In the genomic region with DNA sequence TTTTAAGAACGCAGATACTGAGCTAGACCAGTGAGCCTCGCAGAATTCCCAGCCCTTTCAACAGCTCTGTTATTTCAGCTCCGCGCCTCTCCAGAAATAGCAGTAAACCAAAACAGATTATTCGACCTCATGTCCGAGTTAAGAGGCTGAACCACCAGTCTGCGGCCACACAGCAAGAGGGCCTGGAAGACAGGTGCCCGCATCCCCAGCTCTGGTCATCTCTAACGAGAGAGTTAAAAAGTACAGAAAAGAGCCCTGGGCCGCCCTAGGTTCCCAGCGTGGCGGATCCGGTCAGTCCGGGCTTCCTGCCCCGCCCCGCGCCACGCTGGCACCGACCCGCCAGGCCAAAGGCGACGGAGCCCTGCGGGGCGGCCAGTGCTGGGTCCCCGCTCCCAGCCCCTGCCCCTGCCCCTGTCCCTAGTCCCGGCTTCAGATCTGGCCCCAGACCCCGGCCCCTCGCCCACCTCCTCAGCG, we compare ENCODE assay signal across 8 cellular contexts. TPM values are rescaled to one million over a fixed set of nuclear protein-coding genes. Genes with fewer than 3 reads are reported as not detected.
A peak's percentile ranks its signal among the peaks of the same experiment; 100 is the strongest.
DNase-seq lines count a peak whose midpoint lies in the region; ATAC-seq, FAIRE-seq and TF ChIP-seq lines count a peak whose summit lies in the region.

No MANE protein-coding gene starts in this region.

- H3K79me2 ChIP-seq in PC-9 (ENCODE audit: low read depth): peaks cover 77% of the 10 kb centered on the region

- H3K27me3 Mint-ChIP-seq in activated T-cell treated with anti-CD3 and anti-CD28 coated beads, Interleukin-2, amount 50 U/mL, for 24 hours: no peaks in the 10 kb centered on the region

- no peak overlapping the region for H2AFZ ChIP-seq in PC-9

- CTCF ChIA-PET in PC-9 (lab: Charles Lee): no interaction called here

- H3K27ac ChIP-seq in PC-9: peak overlapping the region; percentile 99

- in situ Hi-C loops in GM13977 (cut with MboI; ENCODE audit: low pct_unique_long_range_greater_than_20kb, low sequenced_read_pairs, unreplicated experiment): no loop called here

- ATAC-seq in HG02885 (IDR thresholded peaks at IDR 0.05; ENCODE audit: poor library complexity, unreplicated experiment): peak; percentile 39

- H3K36me3 Mint-ChIP-seq in activated T-cell treated with anti-CD3 and anti-CD28 coated beads, Interleukin-2, amount 50 U/mL, for 24 hours (ENCODE audit: low read depth): peaks cover 78% of the 10 kb centered on the region

- no peak for TF ChIP-seq CTCF in PC-9 (conservative IDR thresholded peaks at IDR 0.05)
- no peak for TF ChIP-seq CTCF in bronchial epithelial cell (IDR thresholded peaks at IDR 0.05; ENCODE audit: insufficient read depth, low read length, severe bottlenecking)
- TF ChIP-seq CTCF in GM13977 (IDR thresholded peaks at IDR 0.05; ENCODE audit: extremely low read depth, insufficient read depth, missing control alignments): no peak

- peaks cover 56% of the 10 kb centered on the region for H3K4me1 Mint-ChIP-seq in activated T-cell treated with anti-CD3 and anti-CD28 coated beads, Interleukin-2, amount 50 U/mL, for 24 hours (ENCODE audit: low read depth)

- H3F3A ChIP-seq in PC-9 (ENCODE audit: insufficient read depth, low read depth): peaks cover 54% of the 10 kb centered on the region

- peak overlapping the region; percentile 99 for H3K9ac ChIP-seq in skeletal muscle satellite cell (ENCODE audit: low read depth, low read length)

- FAIRE-seq in bronchial epithelial cell (lab: Jason Lieb, UNC): no peak

- H3K36me3 ChIP-seq in PC-9 (ENCODE audit: low read depth) (peaks cover 48% of the 10 kb centered on the region), bronchial epithelial cell (ENCODE audit: control insufficient read depth, insufficient read depth, low read length) (peaks cover 28% of the 10 kb centered on the region), skeletal muscle satellite cell (ENCODE audit: insufficient read depth, low read length) (peaks cover 40% of the 10 kb centered on the region)

- H3K9me3 ChIP-seq in PC-9 (ENCODE audit: insufficient read depth, low read depth) (no peaks in the 10 kb centered on the region), skeletal muscle satellite cell (replicated peaks; ENCODE audit: low read length) (no peaks in the 10 kb centered on the region)

- POLR2A ChIA-PET in PC-9 (lab: Charles Lee; ENCODE audit: unreplicated experiment): interaction anchor here (0.5 to 1.4 kb wide), 7 partner anchors 19 to 805 kb away, joined by 3 to 20 read pairs (median 4); a partner anchor contains a TSS

- H3K4me3 ChIP-seq in PC-9 (peak overlapping the region; percentile 99), bronchial epithelial cell (ENCODE audit: low read depth, low read length) (peak overlapping the region; percentile 84), skeletal muscle satellite cell (ENCODE audit: low read length) (peak overlapping the region; percentile 84)

- DNase-seq in activated T-cell treated with anti-CD3 and anti-CD28 coated beads, Interleukin-2, amount 50 U/mL, for 24 hours: no peak
- no peak for DNase-seq in activated T-cell treated with anti-CD3 and anti-CD28 coated beads, Interleukin-2, amount 50 U/mL, for 1 hour
- DNase-seq in PC-9 (peak in 1 of 2 experiments; percentile 45), bronchial epithelial cell (ENCODE audit: low read depth) (no peak), iPS-NIHi7 (ENCODE audit: extremely low spot score) (peak; percentile 72), GM13977 (ENCODE audit: low spot score) (no peak)

- BruUV-seq in PC-9 (replicated peaks; lab: Mats Ljungman, UMichigan): no TSS peak

- H4K20me1 ChIP-seq in PC-9 (ENCODE audit: insufficient read depth): peaks cover 36% of the 10 kb centered on the region

- intact Hi-C loops in PC-9 (cut with micrococcal nuclease; ENCODE audit: unreplicated experiment): loop anchor here (2.0 kb wide), 1 partner anchor 19 kb away; no protein-coding TSS in a partner anchor

- H3K4me1 ChIP-seq in PC-9 (replicated peaks; ENCODE audit: insufficient read depth) (peaks cover 39% of the 10 kb centered on the region), skeletal muscle satellite cell (ENCODE audit: control insufficient read depth, insufficient read depth, low read length) (peaks cover 16% of the 10 kb centered on the region)

- H3K27ac Mint-ChIP-seq in activated T-cell treated with anti-CD3 and anti-CD28 coated beads, Interleukin-2, amount 50 U/mL, for 24 hours: peak overlapping the region; percentile 98

- H3K4me2 ChIP-seq in PC-9 (peak overlapping the region; percentile 95), skeletal muscle satellite cell (ENCODE audit: low read length) (peak overlapping the region; percentile 95)

- no peaks in the 10 kb centered on the region for H3K27me3 ChIP-seq in PC-9 (ENCODE audit: insufficient read depth, low read depth)
- no peaks in the 10 kb centered on the region for H3K27me3 ChIP-seq in bronchial epithelial cell (ENCODE audit: control insufficient read depth, insufficient read depth, low read length)
- H3K27me3 ChIP-seq in skeletal muscle satellite cell (ENCODE audit: control insufficient read depth, insufficient read depth, low read length): no peaks in the 10 kb centered on the region

- H3K9me2 ChIP-seq in PC-9 (ENCODE audit: insufficient read depth): no peaks in the 10 kb centered on the region

- H3K4me3 Mint-ChIP-seq in activated T-cell treated with anti-CD3 and anti-CD28 coated beads, Interleukin-2, amount 50 U/mL, for 24 hours: peak overlapping the region; percentile 86

- no peaks in the 10 kb centered on the region for H3K9me3 Mint-ChIP-seq in activated T-cell treated with anti-CD3 and anti-CD28 coated beads, Interleukin-2, amount 50 U/mL, for 24 hours

RNA-seq across cellular contexts. Expression of a gene that starts 0.5 kb away (rescaled TPM):
- total RNA-seq in PC-9 (2021) (35.2 and 47.7 TPM in 2 replicates), bronchial epithelial cell (225 and 250 TPM in 2 replicates)
- 153 and 161 TPM in 2 replicates for total RNA-seq in skeletal muscle satellite cell (2012; rRNA removed)

RNA-seq across cellular contexts. Expression of a gene that starts 27.4 kb away (rescaled TPM):
- total RNA-seq in PC-9 (2021) (11.4 and 12.3 TPM in 2 replicates), bronchial epithelial cell (8.4 and 9.2 TPM in 2 replicates)
- total RNA-seq in skeletal muscle satellite cell (2012; rRNA removed): 14.7 and 16.2 TPM in 2 replicates

RNA-seq across cellular contexts. Expression of a gene that starts 58.0 kb away (rescaled TPM):
- total RNA-seq in PC-9 (2021) (8.3 and 10.0 TPM in 2 replicates), bronchial epithelial cell (12.5 and 24.7 TPM in 2 replicates)
- 19.4 and 24.3 TPM in 2 replicates for total RNA-seq in skeletal muscle satellite cell (2012; rRNA removed)

RNA-seq across cellular contexts. Expression of a gene that starts 58.3 kb away (rescaled TPM):
- total RNA-seq in PC-9 (2021): 27.2 and 32.8 TPM in 2 replicates
- 6.3 and 8.1 TPM in 2 replicates for total RNA-seq in bronchial epithelial cell
- total RNA-seq in skeletal muscle satellite cell (2012; rRNA removed): 24.2 and 33.0 TPM in 2 replicates
